In genomic region chr3:112504123-112504522, GRCh38 we compare ENCODE assay signal across 29 cellular contexts. TPM values are rescaled to one million over a fixed set of nuclear protein-coding genes. Genes with fewer than 3 reads are reported as not detected.
"Had no signal": no experiment of that assay in that cellular context is flagged by ENCODE, and none has a peak within 500 bp of the region (broad histone marks: within the 10 kb centered on the region; RNA-seq: fewer than 3 reads in every experiment).

No MANE protein-coding gene starts in this region.

- H3K27me3 ChIP-seq: adrenal gland, body of pancreas, esophagus squamous epithelium, heart right ventricle, right atrium auricular region, testis, transverse colon had no signal

- H3K36me3 Mint-ChIP-seq: natural killer cell treated with Interleukin-12 subunit alpha and Interleukin-12 subunit beta and Interleukin-15 and Interleukin-18, amount 100 ng/mL, for 72 hours had no signal

- H3K4me1 ChIP-seq: adrenal gland, body of pancreas, esophagus squamous epithelium, right atrium auricular region, testis, transverse colon had no signal

- H3K4me3 ChIP-seq: adrenal gland, body of pancreas, esophagus squamous epithelium, heart right ventricle, right atrium auricular region, smooth muscle cell, testis, transverse colon had no signal

- H3K4me3 Mint-ChIP-seq: activated naive CD4-positive, alpha-beta T cell treated with anti-CD3 and anti-CD28 coated beads for 36 hours; activated naive CD8-positive, alpha-beta T cell treated with anti-CD3 and anti-CD28 coated beads for 36 hours; natural killer cell treated with Interleukin-12 subunit alpha and Interleukin-12 subunit beta and Interleukin-15 and Interleukin-18, amount 100 ng/mL, for 72 hours had no signal

- H3K4me2 ChIP-seq: smooth muscle cell had no signal

- H3K27ac Mint-ChIP-seq: activated naive CD4-positive, alpha-beta T cell treated with anti-CD3 and anti-CD28 coated beads for 36 hours; activated naive CD8-positive, alpha-beta T cell treated with anti-CD3 and anti-CD28 coated beads for 36 hours; natural killer cell treated with Interleukin-12 subunit alpha and Interleukin-12 subunit beta and Interleukin-15 and Interleukin-18, amount 100 ng/mL, for 72 hours had no signal

- ATAC-seq: body of pancreas; heart right ventricle; natural killer cell treated with Interleukin-12 subunit alpha and Interleukin-12 subunit beta and Interleukin-15 and Interleukin-18, amount 100 ng/mL, for 72 hours; stimulated activated naive CD8-positive, alpha-beta T cell treated with anti-CD3 and anti-CD28 coated beads, Interleukin-15, Interleukin-2, amounts not matched to agents 100 U/mL and 50 U/mL, for 24 hours had no signal

- H3K9me3 Mint-ChIP-seq: activated naive CD4-positive, alpha-beta T cell treated with anti-CD3 and anti-CD28 coated beads for 36 hours; activated naive CD8-positive, alpha-beta T cell treated with anti-CD3 and anti-CD28 coated beads for 36 hours; natural killer cell treated with Interleukin-12 subunit alpha and Interleukin-12 subunit beta and Interleukin-15 and Interleukin-18, amount 100 ng/mL, for 72 hours had no signal

- H3K27me3 Mint-ChIP-seq: activated naive CD8-positive, alpha-beta T cell treated with anti-CD3 and anti-CD28 coated beads for 36 hours; natural killer cell treated with Interleukin-12 subunit alpha and Interleukin-12 subunit beta and Interleukin-15 and Interleukin-18, amount 100 ng/mL, for 72 hours had no signal

- H3K9me3 ChIP-seq: adrenal gland, body of pancreas, esophagus squamous epithelium, heart right ventricle, right atrium auricular region, testis, transverse colon had no signal

- H3K36me3 ChIP-seq: adrenal gland, esophagus squamous epithelium, heart right ventricle, right atrium auricular region, transverse colon, WERI-Rb-1 had no signal

- FAIRE-seq: colon, endometrium had no signal

- DNase-seq: activated CD4-positive, alpha-beta T cell treated with anti-CD3 and anti-CD28 coated beads, Interleukin-2, amount 50 U/mL, for 48 hours; activated CD8-positive, alpha-beta memory T cell treated with anti-CD3 and anti-CD28 coated beads for 24 hours; activated effector memory CD4-positive, alpha-beta T cell treated with anti-CD3 and anti-CD28 coated beads, Interleukin-2, amount 50 U/mL, for 16 hours; activated naive CD4-positive, alpha-beta T cell treated with anti-CD3 and anti-CD28 coated beads for 36 hours; activated naive CD8-positive, alpha-beta T cell treated with anti-CD3 and anti-CD28 coated beads for 36 hours; adrenal gland; aorta; body of pancreas; effector CD8-positive, alpha-beta T cell; esophagus squamous epithelium; foreskin melanocyte; heart right ventricle; stimulated activated CD4-positive, alpha-beta T cell treated with anti-CD3 and anti-CD28 coated beads, Interleukin-15, amount 100 ng/mL, for 24 hours; stimulated activated CD4-positive, alpha-beta T cell treated with anti-CD3 and anti-CD28 coated beads, Interleukin-2, amount 100 ng/mL, for 24 hours; stimulated activated naive CD8-positive, alpha-beta T cell treated with anti-CD3 and anti-CD28 coated beads, Interleukin-15, Interleukin-2, amounts not matched to agents 100 U/mL and 50 U/mL, for 24 hours; T1000; testis; transverse colon; WERI-Rb-1 had no signal

- H3K27ac ChIP-seq: adrenal gland, body of pancreas, epithelial cell of prostate, esophagus squamous epithelium, heart right ventricle, right atrium auricular region, testis, transverse colon, WERI-Rb-1 had no signal

RNA-seq across cellular contexts. Expression of gene BTLA, which starts 4.9 kb away (rescaled TPM):
- total RNA-seq: body of pancreas, dermis microvascular lymphatic vessel endothelial cell, glomerular endothelial cell, kidney epithelial cell, pulmonary artery endothelial cell, right atrium auricular region, smooth muscle cell had no signal
- polyA plus RNA-seq: smooth muscle cell had no signal
